In the genomic region with DNA sequence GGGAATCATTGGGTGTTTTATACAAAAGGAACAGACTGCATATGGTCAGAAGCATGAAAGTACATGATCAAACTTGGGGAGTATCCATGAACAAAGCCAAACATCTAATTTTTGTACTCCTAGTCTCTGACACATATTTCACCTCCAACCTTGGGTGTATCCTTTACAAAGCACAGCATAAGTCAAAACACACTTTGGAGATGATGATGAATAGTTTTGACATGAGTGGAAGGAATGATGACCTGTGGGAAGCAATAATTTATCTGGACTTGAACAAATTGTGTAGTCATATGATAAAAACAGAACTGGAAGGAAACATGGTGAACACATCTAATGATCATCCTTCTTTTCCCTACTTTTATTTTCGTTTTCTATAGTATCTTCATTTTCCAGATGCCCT, we compare ENCODE assay signal across 27 cellular contexts.
A peak's percentile ranks its signal among the peaks of the same experiment; 100 is the strongest.
DNase-seq lines count a peak whose midpoint lies in the region; TF ChIP-seq lines count a peak whose summit lies in the region.
"Had no signal": no experiment of that assay in that cellular context is flagged by ENCODE, and none has a peak within 500 bp of the region (broad histone marks: within the 10 kb centered on the region; RNA-seq: fewer than 3 reads in every experiment).

No MANE protein-coding gene starts in this region.

- no peak overlapping the region for H3K4me3 Mint-ChIP-seq in osteocyte (ENCODE audit: unreplicated experiment)
- no peak overlapping the region for H3K4me3 Mint-ChIP-seq in Calu3 (ENCODE audit: low read depth, unreplicated experiment)
- H3K4me3 Mint-ChIP-seq: activated CD4-positive, alpha-beta memory T cell treated with anti-CD3 and anti-CD28 coated beads, Interleukin-2, amount 10 ng/mL, durations not matched to agents 7 days and 5 days; activated naive CD4-positive, alpha-beta T cell treated with anti-CD3 and anti-CD28 coated beads for 36 hours; CD8-positive, alpha-beta memory T cell; effector memory CD8-positive, alpha-beta T cell; nephron progenitor cell had no signal

- H3K27ac Mint-ChIP-seq in osteocyte (ENCODE audit: unreplicated experiment) (peak overlapping the region; percentile 71), Calu3 (ENCODE audit: unreplicated experiment) (no peak overlapping the region)
- H3K27ac Mint-ChIP-seq: activated CD4-positive, alpha-beta memory T cell treated with anti-CD3 and anti-CD28 coated beads, Interleukin-2, amount 10 ng/mL, durations not matched to agents 7 days and 5 days; activated naive CD4-positive, alpha-beta T cell treated with anti-CD3 and anti-CD28 coated beads for 36 hours; CD8-positive, alpha-beta memory T cell; effector memory CD8-positive, alpha-beta T cell; nephron progenitor cell had no signal

- DNase-seq in GM03348 (ENCODE audit: low spot score) (peak; percentile 3), amniotic epithelial cell (ENCODE audit: low read depth) (peak; percentile 27), fibroblast of mammary gland (ENCODE audit: low read depth) (peak; percentile 25), osteocyte (ENCODE audit: extremely low spot score, unreplicated experiment) (no peak), GOT3 (lab: John Stamatoyannopoulos, UW) (no peak), NCI-H1048 (lab: John Stamatoyannopoulos, UW) (no peak), DMS 273 treated with DMSO at 0.1 percent for 48 hours (lab: John Stamatoyannopoulos, UW) (no peak), Calu3 (no peak)
- DNase-seq: ACHN; activated CD4-positive, alpha-beta memory T cell treated with anti-CD3 and anti-CD28 coated beads, Interleukin-2, amount 10 ng/mL, durations not matched to agents 7 days and 5 days; activated CD8-positive, alpha-beta memory T cell treated with anti-CD3 and anti-CD28 coated beads, Interleukin-2, amount 50 U/mL, for 4 hours; activated naive CD4-positive, alpha-beta T cell treated with anti-CD3 and anti-CD28 coated beads for 36 hours; adrenal gland; CD8-positive, alpha-beta memory T cell; colonic mucosa; effector memory CD8-positive, alpha-beta T cell; hippocampal formation; left cardiac atrium; MV-4-11; NCI-H146; NCI-H345; nephron progenitor cell; pancreas; SJCRH30; SW 1271; trophoblast cell had no signal

- CTCF ChIA-PET in Calu3 (lab: Charles Lee): no interaction called here

- no peak overlapping the region for H3K4me3 ChIP-seq in fibroblast of mammary gland (ENCODE audit: control insufficient read depth, low read depth, low read length)
- H3K4me3 ChIP-seq: adrenal gland, cardiac muscle cell, colonic mucosa, pancreas, SJCRH30 had no signal

- no peak for TF ChIP-seq CTCF in fibroblast of mammary gland (conservative IDR thresholded peaks at IDR 0.05; ENCODE audit: control insufficient read depth, insufficient read depth, low read depth, low read length)
- TF ChIP-seq CTCF in osteocyte (IDR thresholded peaks at IDR 0.05): no peak
- TF ChIP-seq CTCF in Calu3 (IDR thresholded peaks at IDR 0.05; ENCODE audit: unreplicated experiment): no peak

- H3K27me3 Mint-ChIP-seq in osteocyte (ENCODE audit: unreplicated experiment) (no peaks in the 10 kb centered on the region), Calu3 (ENCODE audit: unreplicated experiment) (no peaks in the 10 kb centered on the region)
- H3K27me3 Mint-ChIP-seq: activated CD4-positive, alpha-beta memory T cell treated with anti-CD3 and anti-CD28 coated beads, Interleukin-2, amount 10 ng/mL, durations not matched to agents 7 days and 5 days; effector memory CD8-positive, alpha-beta T cell had no signal

- intact Hi-C loops in Calu3 (cut with micrococcal nuclease; ENCODE audit: unreplicated experiment): no loop called here

- BruUV-seq in Calu3 (replicated peaks; lab: Mats Ljungman, UMichigan): no TSS peak

- H3K4me1 Mint-ChIP-seq in osteocyte (ENCODE audit: unreplicated experiment) (peaks cover 38% of the 10 kb centered on the region), Calu3 (ENCODE audit: low read depth, unreplicated experiment) (peaks cover 9% of the 10 kb centered on the region)
- H3K4me1 Mint-ChIP-seq: activated CD4-positive, alpha-beta memory T cell treated with anti-CD3 and anti-CD28 coated beads, Interleukin-2, amount 10 ng/mL, durations not matched to agents 7 days and 5 days; CD8-positive, alpha-beta memory T cell; nephron progenitor cell had no signal

- H3K36me3 Mint-ChIP-seq in osteocyte (ENCODE audit: unreplicated experiment) (no peaks in the 10 kb centered on the region), Calu3 (ENCODE audit: insufficient read depth, unreplicated experiment) (no peaks in the 10 kb centered on the region)
- H3K36me3 Mint-ChIP-seq: CD8-positive, alpha-beta memory T cell had no signal

- H3K9me3 Mint-ChIP-seq in osteocyte (ENCODE audit: unreplicated experiment) (no peaks in the 10 kb centered on the region), Calu3 (ENCODE audit: low read depth, unreplicated experiment) (no peaks in the 10 kb centered on the region)
- H3K9me3 Mint-ChIP-seq: activated CD4-positive, alpha-beta memory T cell treated with anti-CD3 and anti-CD28 coated beads, Interleukin-2, amount 10 ng/mL, durations not matched to agents 7 days and 5 days; activated naive CD4-positive, alpha-beta T cell treated with anti-CD3 and anti-CD28 coated beads for 36 hours; CD8-positive, alpha-beta memory T cell; nephron progenitor cell had no signal

Comparison
In these comparisons a context has a peak if more than half of its experiments do, and no peak if none do; other contexts are left out.
1. DNase-seq: peak in GM03348 (single experiment), amniotic epithelial cell (single experiment) and fibroblast of mammary gland (single experiment); none in osteocyte (single experiment), GOT3 (single experiment), NCI-H1048 (single experiment), DMS 273 treated with DMSO at 0.1 percent for 48 hours (single experiment) and Calu3 (single experiment).